In genomic region chr9:121627432-121627831, GRCh38 we compare ENCODE assay signal across 21 cellular contexts. TPM values are rescaled to one million over a fixed set of nuclear protein-coding genes. Genes with fewer than 3 reads are reported as not detected.
"Had no signal": no experiment of that assay in that cellular context is flagged by ENCODE, and none has a peak within 500 bp of the region (broad histone marks: within the 10 kb centered on the region; RNA-seq: fewer than 3 reads in every experiment).

No MANE protein-coding gene starts in this region.

- DNase-seq: activated CD4-positive, alpha-beta memory T cell treated with anti-CD3 and anti-CD28 coated beads for 36 hours; activated CD4-positive, alpha-beta T cell treated with anti-CD3 and anti-CD28 coated beads, Interleukin-2, amount 10 ng/mL, durations not matched to agents 7 days and 5 days; activated CD4-positive, CD25-positive, alpha-beta regulatory T cell; activated CD8-positive, alpha-beta memory T cell treated with anti-CD3 and anti-CD28 coated beads, Interleukin-2, amount 50 U/mL, for 4 hours; activated gamma-delta T cell treated with Interleukin-2 at 50 U/mL for 16 hours; activated naive CD4-positive, alpha-beta T cell treated with anti-CD3 and anti-CD28 coated beads, Interleukin-2, amount 10 ng/mL, durations not matched to agents 7 days and 5 days; activated naive CD8-positive, alpha-beta T cell treated with anti-CD3 and anti-CD28 coated beads for 36 hours; activated T-cell treated with anti-CD3 and anti-CD28 coated beads, Interleukin-2, amount 50 U/mL, for 72 hours; anterior cingulate cortex; central memory CD4-positive, alpha-beta T cell; KG1; NCI-H1092; NCI-H2029 treated with DMSO at 0.1 percent for 48 hours; NCI-H524; NCI-H748 treated with DMSO at 0.1 percent for 48 hours; RPMI8226; T-helper 1 cell had no signal

- H3K4me1 Mint-ChIP-seq: activated CD4-positive, alpha-beta T cell treated with anti-CD3 and anti-CD28 coated beads, Interleukin-2, amount 10 ng/mL, durations not matched to agents 7 days and 5 days; activated naive CD4-positive, alpha-beta T cell treated with anti-CD3 and anti-CD28 coated beads, Interleukin-2, amount 10 ng/mL, durations not matched to agents 7 days and 5 days; activated naive CD8-positive, alpha-beta T cell treated with anti-CD3 and anti-CD28 coated beads for 36 hours; IgD-negative memory B cell had no signal

- H3K27me3 Mint-ChIP-seq: activated CD4-positive, alpha-beta T cell treated with anti-CD3 and anti-CD28 coated beads, Interleukin-2, amount 10 ng/mL, durations not matched to agents 7 days and 5 days had no signal

- H3K36me3 Mint-ChIP-seq: activated CD4-positive, alpha-beta memory T cell treated with anti-CD3 and anti-CD28 coated beads for 36 hours; activated naive CD4-positive, alpha-beta T cell treated with anti-CD3 and anti-CD28 coated beads, Interleukin-2, amount 10 ng/mL, durations not matched to agents 7 days and 5 days; activated naive CD8-positive, alpha-beta T cell treated with anti-CD3 and anti-CD28 coated beads for 36 hours had no signal

- H3K4me3 Mint-ChIP-seq: activated CD4-positive, alpha-beta memory T cell treated with anti-CD3 and anti-CD28 coated beads for 36 hours; activated CD4-positive, alpha-beta T cell treated with anti-CD3 and anti-CD28 coated beads, Interleukin-2, amount 10 ng/mL, durations not matched to agents 7 days and 5 days; activated naive CD4-positive, alpha-beta T cell treated with anti-CD3 and anti-CD28 coated beads, Interleukin-2, amount 10 ng/mL, durations not matched to agents 7 days and 5 days; activated naive CD8-positive, alpha-beta T cell treated with anti-CD3 and anti-CD28 coated beads for 36 hours; activated T-cell treated with anti-CD3 and anti-CD28 coated beads, Interleukin-2, amount 50 U/mL, for 72 hours; IgD-negative memory B cell had no signal

- H3K27ac Mint-ChIP-seq: activated CD4-positive, alpha-beta memory T cell treated with anti-CD3 and anti-CD28 coated beads for 36 hours; activated CD4-positive, alpha-beta T cell treated with anti-CD3 and anti-CD28 coated beads, Interleukin-2, amount 10 ng/mL, durations not matched to agents 7 days and 5 days; activated naive CD4-positive, alpha-beta T cell treated with anti-CD3 and anti-CD28 coated beads, Interleukin-2, amount 10 ng/mL, durations not matched to agents 7 days and 5 days; activated naive CD8-positive, alpha-beta T cell treated with anti-CD3 and anti-CD28 coated beads for 36 hours; activated T-cell treated with anti-CD3 and anti-CD28 coated beads, Interleukin-2, amount 50 U/mL, for 72 hours; activated T-helper 2 cell treated with anti-CD3 and anti-CD28 coated beads, Interferon-gamma antibody, Interleukin-2, Interleukin-4, amounts not matched to agents 10 μg/mL and 5 μg/mL and 100 μg/mL, durations not matched to agents 14 hours and 24 hours and 36 hours; IgD-negative memory B cell had no signal

- H3K9me3 Mint-ChIP-seq: activated CD4-positive, alpha-beta memory T cell treated with anti-CD3 and anti-CD28 coated beads for 36 hours; activated CD4-positive, alpha-beta T cell treated with anti-CD3 and anti-CD28 coated beads, Interleukin-2, amount 10 ng/mL, durations not matched to agents 7 days and 5 days; activated naive CD4-positive, alpha-beta T cell treated with anti-CD3 and anti-CD28 coated beads, Interleukin-2, amount 10 ng/mL, durations not matched to agents 7 days and 5 days; activated naive CD8-positive, alpha-beta T cell treated with anti-CD3 and anti-CD28 coated beads for 36 hours; activated T-cell treated with anti-CD3 and anti-CD28 coated beads, Interleukin-2, amount 50 U/mL, for 72 hours; activated T-helper 2 cell treated with anti-CD3 and anti-CD28 coated beads, Interferon-gamma antibody, Interleukin-2, Interleukin-4, amounts not matched to agents 10 μg/mL and 5 μg/mL and 100 μg/mL, durations not matched to agents 14 hours and 24 hours and 36 hours; IgD-negative memory B cell had no signal

- ATAC-seq: activated T-cell treated with anti-CD3 and anti-CD28 coated beads, Interleukin-2, amount 50 U/mL, for 72 hours; Right ventricle myocardium inferior had no signal

RNA-seq across cellular contexts. Expression of gene DAB2IP, which starts 24.0 kb away (rescaled TPM):
- total RNA-seq: activated CD4-positive, alpha-beta memory T cell treated with anti-CD3 and anti-CD28 coated beads for 36 hours; activated CD4-positive, alpha-beta T cell treated with anti-CD3 and anti-CD28 coated beads, Interleukin-2, amount 10 ng/mL, durations not matched to agents 7 days and 5 days; activated T-helper 2 cell treated with anti-CD3 and anti-CD28 coated beads, Interferon-gamma antibody, Interleukin-2, Interleukin-4, amounts not matched to agents 10 μg/mL and 5 μg/mL and 100 μg/mL, durations not matched to agents 14 hours and 24 hours and 36 hours; T-helper 2 cell treated with Interferon-gamma antibody and Interleukin-4, amounts not matched to agents 100 ng/mL and 5 ng/mL, for 36 hours had no signal
